In genomic region chr7:22758576-22758975, GRCh38 we compare ENCODE assay signal across 31 cellular contexts. TPM values are rescaled to one million over a fixed set of nuclear protein-coding genes. Genes with fewer than 3 reads are reported as not detected.
"Had no signal": no experiment of that assay in that cellular context is flagged by ENCODE, and none has a peak within 500 bp of the region (broad histone marks: within the 10 kb centered on the region; RNA-seq: fewer than 3 reads in every experiment).

No MANE protein-coding gene starts in this region.

- H3K9me3 Mint-ChIP-seq: stimulated activated naive CD8-positive, alpha-beta T cell treated with anti-CD3 and anti-CD28 coated beads, Interleukin-15, Interleukin-2, amounts not matched to agents 100 ng/mL and 50 ng/mL, for 24 hours had no signal

- H3K36me3 Mint-ChIP-seq: natural killer cell; neural progenitor cell; stimulated activated effector memory CD8-positive, alpha-beta T cell treated with anti-CD3 and anti-CD28 coated beads, Interleukin-12 subunit alpha, Interleukin-12 subunit beta, amount 100 ng/mL, for 72 hours had no signal

- H3K4me1 ChIP-seq: neural progenitor cell, parathyroid adenoma, psoas muscle, right lobe of liver, sigmoid colon, stomach, thyroid gland, tibial nerve, upper lobe of right lung, uterus had no signal

- H3K27me3 Mint-ChIP-seq: progenitor cell of endocrine pancreas had no signal

- DNase-seq: naive thymus-derived CD4-positive, alpha-beta T cell; natural killer cell; nephron progenitor cell; occipital lobe; ovary; posterior cingulate gyrus; psoas muscle; right cardiac atrium; right lobe of liver; sigmoid colon; small intestine; stimulated activated CD4-positive, alpha-beta T cell treated with anti-CD3 and anti-CD28 coated beads, Interleukin-15, amount 100 ng/mL, for 24 hours; stimulated activated CD4-positive, alpha-beta T cell treated with anti-CD3 and anti-CD28 coated beads, Interleukin-2, amount 100 ng/mL, for 24 hours; stimulated activated CD4-positive, alpha-beta T cell treated with anti-CD3 and anti-CD28 coated beads, Interleukin-2, amount 100 ng/mL, for 48 hours; stimulated activated CD4-positive, alpha-beta T cell treated with anti-CD3 and anti-CD28 coated beads, Interleukin-4, amount 100 ng/mL, for 24 hours; stimulated activated naive B cell treated with anti-CD40 and anti-IgM and Interleukin-4, amounts not matched to agents 10 μg/mL and 1 μg/mL and 100 μg/mL, for 72 hours; stimulated activated naive CD4-positive, alpha-beta T cell treated with Interleukin-2 at 50 U/mL for 16 hours; stomach; thyroid gland; trophoblast cell; upper lobe of right lung; uterus had no signal

- H3K4me3 Mint-ChIP-seq: naive thymus-derived CD4-positive, alpha-beta T cell; natural killer cell; nephron progenitor cell; neural progenitor cell; stimulated activated effector memory CD8-positive, alpha-beta T cell treated with anti-CD3 and anti-CD28 coated beads, Interleukin-12 subunit alpha, Interleukin-12 subunit beta, amount 100 ng/mL, for 72 hours; stimulated activated naive B cell treated with anti-CD40 and anti-IgM and Interleukin-4, amounts not matched to agents 10 μg/mL and 1 μg/mL and 100 μg/mL, for 72 hours; stimulated activated naive CD8-positive, alpha-beta T cell treated with anti-CD3 and anti-CD28 coated beads, Interleukin-15, Interleukin-2, amounts not matched to agents 100 ng/mL and 50 ng/mL, for 24 hours had no signal

- H3K4me1 Mint-ChIP-seq: naive thymus-derived CD4-positive, alpha-beta T cell; natural killer cell; nephron progenitor cell; neural progenitor cell; stimulated activated effector memory CD8-positive, alpha-beta T cell treated with anti-CD3 and anti-CD28 coated beads, Interleukin-12 subunit alpha, Interleukin-12 subunit beta, amount 100 ng/mL, for 72 hours; stimulated activated naive B cell treated with anti-CD40 and anti-IgM and Interleukin-4, amounts not matched to agents 10 μg/mL and 1 μg/mL and 100 μg/mL, for 72 hours had no signal

- ATAC-seq: naive thymus-derived CD4-positive, alpha-beta T cell; natural killer cell; psoas muscle; right cardiac atrium; right lobe of liver; stimulated activated effector memory CD8-positive, alpha-beta T cell treated with anti-CD3 and anti-CD28 coated beads, Interleukin-12 subunit alpha, Interleukin-12 subunit beta, amount 100 ng/mL, for 72 hours; stimulated activated naive B cell treated with anti-CD40 and anti-IgM and Interleukin-4, amounts not matched to agents 10 μg/mL and 1 μg/mL and 100 μg/mL, for 72 hours; upper lobe of right lung had no signal

- H3K27ac ChIP-seq: neural progenitor cell, ovary, parathyroid adenoma, psoas muscle, right lobe of liver, sigmoid colon, stomach, thoracic aorta, thyroid gland, tibial nerve, upper lobe of right lung, uterus had no signal

- H3K27me3 ChIP-seq: neural progenitor cell, ovary, right lobe of liver, sigmoid colon, thyroid gland, tibial nerve, upper lobe of right lung, uterus had no signal

- H3K9me3 ChIP-seq: ovary, psoas muscle, right lobe of liver, thyroid gland, uterus had no signal

- H3K4me3 ChIP-seq: neural progenitor cell, ovary, psoas muscle, right lobe of liver, sigmoid colon, stomach, thoracic aorta, thyroid gland, tibial nerve, upper lobe of right lung, uterus had no signal

- H3K36me3 ChIP-seq: neural progenitor cell, ovary, right lobe of liver, sigmoid colon, stomach, thoracic aorta, thyroid gland, tibial nerve, upper lobe of right lung, uterus had no signal

RNA-seq across cellular contexts. Expression of gene IL6, which starts 31.6 kb away (rescaled TPM):
- total RNA-seq: occipital lobe, progenitor cell of endocrine pancreas, skeletal muscle tissue, stomach, temporal lobe had no signal
